12 cellular contexts compared by ENCODE assay signal in the genomic region with DNA sequence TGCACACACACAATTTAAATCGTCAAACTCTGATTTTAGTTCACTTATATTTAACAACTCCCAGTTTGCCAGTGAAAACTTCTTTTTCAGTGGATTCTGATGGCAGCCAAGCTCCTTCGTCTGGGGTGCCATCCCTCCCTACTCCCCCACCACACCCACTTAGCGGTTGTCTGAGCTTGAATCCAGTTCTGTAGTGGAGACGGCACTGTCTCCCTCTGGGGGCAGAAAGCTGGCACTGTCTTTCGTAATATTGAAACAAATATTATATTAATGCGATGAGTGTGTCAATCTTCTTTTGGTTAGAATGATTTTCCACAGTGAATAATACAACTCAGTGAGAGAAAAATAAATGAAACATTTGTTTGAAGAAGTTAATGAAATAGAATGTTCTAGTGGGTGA. TPM values are rescaled to one million over a fixed set of nuclear protein-coding genes. Genes with fewer than 3 reads are reported as not detected.
DNase-seq lines count a peak whose midpoint lies in the region; ATAC-seq and TF ChIP-seq lines count a peak whose summit lies in the region.
"Had no signal": no experiment of that assay in that cellular context is flagged by ENCODE, and none has a peak within 500 bp of the region (broad histone marks: within the 10 kb centered on the region; RNA-seq: fewer than 3 reads in every experiment).

No MANE protein-coding gene starts in this region.

- TF ChIP-seq POLR2A in tibial nerve (IDR thresholded peaks at IDR 0.05) (no peak), stomach (IDR thresholded peaks at IDR 0.05) (no peak)

- WGBS in tibial nerve, 2 donors: 44 to 48% methylated on average over 6 of the region's 6 CpGs
- 75 to 83% (median 76%) methylated on average over 6 of the region's 6 CpGs for WGBS in stomach, 5 donors

- H3K9me2 ChIP-seq in PC-9 (ENCODE audit: insufficient read depth): no peaks in the 10 kb centered on the region

- H3K4me1 ChIP-seq in PC-9 (replicated peaks; ENCODE audit: insufficient read depth) (no peaks in the 10 kb centered on the region), tibial nerve (peaks cover 0 to 24% (median 10%) of the 10 kb centered on the region in 4 donors), stomach (no peaks in the 10 kb centered on the region)
- H3K4me1 ChIP-seq: transverse colon had no signal

- TF ChIP-seq CTCF in PC-9 (conservative IDR thresholded peaks at IDR 0.05): peak; percentile 34
- TF ChIP-seq CTCF in endothelial cell (IDR thresholded peaks at IDR 0.05; ENCODE audit: unreplicated experiment): peak; percentile 44
- peak; percentile 8 to 41 (median 34) for TF ChIP-seq CTCF in tibial nerve (IDR thresholded peaks at IDR 0.05)
- TF ChIP-seq CTCF in stomach (IDR thresholded peaks at IDR 0.05): no peak

- H3K27ac Mint-ChIP-seq in activated T-cell treated with anti-CD3 and anti-CD28 coated beads, Interleukin-2, amount 50 U/mL, for 72 hours: peak overlapping the region; percentile 19
- no peak overlapping the region for H3K27ac Mint-ChIP-seq in endothelial cell (ENCODE audit: unreplicated experiment)
- H3K27ac Mint-ChIP-seq: CD8-positive, alpha-beta T cell had no signal

- H3K4me2 ChIP-seq in PC-9: no peak overlapping the region

- POLR2A ChIA-PET in PC-9 (lab: Charles Lee; ENCODE audit: unreplicated experiment): no interaction called here

- no peaks in the 10 kb centered on the region for H3K4me1 Mint-ChIP-seq in activated T-cell treated with anti-CD3 and anti-CD28 coated beads, Interleukin-2, amount 50 U/mL, for 72 hours (ENCODE audit: low read depth)
- H3K4me1 Mint-ChIP-seq in endothelial cell (ENCODE audit: unreplicated experiment): no peaks in the 10 kb centered on the region

- no peak overlapping the region for H3K4me3 Mint-ChIP-seq in activated T-cell treated with anti-CD3 and anti-CD28 coated beads, Interleukin-2, amount 50 U/mL, for 72 hours
- no peak overlapping the region for H3K4me3 Mint-ChIP-seq in endothelial cell (ENCODE audit: unreplicated experiment)
- H3K4me3 Mint-ChIP-seq: CD8-positive, alpha-beta T cell had no signal

- H4K20me1 ChIP-seq in PC-9 (ENCODE audit: insufficient read depth): no peaks in the 10 kb centered on the region

- H3K36me3 Mint-ChIP-seq in activated T-cell treated with anti-CD3 and anti-CD28 coated beads, Interleukin-2, amount 50 U/mL, for 72 hours (ENCODE audit: insufficient read depth in 2 of 2): no peaks in the 10 kb centered on the region
- no peaks in the 10 kb centered on the region for H3K36me3 Mint-ChIP-seq in endothelial cell (ENCODE audit: low read depth, unreplicated experiment)
- H3K36me3 Mint-ChIP-seq: CD8-positive, alpha-beta T cell had no signal

- H3K4me3 ChIP-seq in PC-9 (no peak overlapping the region), tibial nerve (no peak overlapping the region), stomach (no peak overlapping the region)
- H3K4me3 ChIP-seq: lung, SK-N-MC, transverse colon had no signal

- intact Hi-C loops in PC-9 (cut with micrococcal nuclease; ENCODE audit: unreplicated experiment): loop anchor here (2.0 to 10.0 kb wide), 2 partner anchors 295 to 1343 kb away; no protein-coding TSS in a partner anchor
- intact Hi-C loops in stomach (cut with DNase I; ENCODE audit: low total_unique reads): loop anchor here (10.0 kb wide), 1 partner anchor 153 kb away; no protein-coding TSS in a partner anchor

- H3K36me3 ChIP-seq in PC-9 (ENCODE audit: low read depth) (no peaks in the 10 kb centered on the region), tibial nerve (no peaks in the 10 kb centered on the region), stomach (no peaks in the 10 kb centered on the region)
- H3K36me3 ChIP-seq: transverse colon had no signal

- no peak for DNase-seq in activated T-cell treated with anti-CD3 and anti-CD28 coated beads, Interleukin-2, amount 50 U/mL, for 72 hours
- no peak for DNase-seq in activated T-cell treated with anti-CD3 and anti-CD28 coated beads, Interleukin-2, amount 50 U/mL, for 48 hours
- DNase-seq in PC-9 (no peak), endothelial cell (ENCODE audit: low spot score) (no peak), tibial nerve (ENCODE audit: low spot score in 2 of 2) (no peak), stomach (no peak), T-helper 1 cell (no peak)
- DNase-seq: transverse colon had no signal

- ATAC-seq in activated T-cell treated with anti-CD3 and anti-CD28 coated beads, Interleukin-2, amount 50 U/mL, for 72 hours (replicated peaks in 1 of 2): no peak
- no peak for ATAC-seq in HG03432 (IDR thresholded peaks at IDR 0.05; ENCODE audit: unreplicated experiment)
- ATAC-seq: CD8-positive, alpha-beta T cell had no signal

- H3K27me3 Mint-ChIP-seq in activated T-cell treated with anti-CD3 and anti-CD28 coated beads, Interleukin-2, amount 50 U/mL, for 72 hours (ENCODE audit: low read depth): peaks cover 8% of the 10 kb centered on the region
- peaks cover 3% of the 10 kb centered on the region for H3K27me3 Mint-ChIP-seq in endothelial cell (ENCODE audit: unreplicated experiment)

- no TSS peak for BruUV-seq in PC-9 (replicated peaks; lab: Mats Ljungman, UMichigan)

- H3K9me3 Mint-ChIP-seq in activated T-cell treated with anti-CD3 and anti-CD28 coated beads, Interleukin-2, amount 50 U/mL, for 72 hours: no peaks in the 10 kb centered on the region
- no peaks in the 10 kb centered on the region for H3K9me3 Mint-ChIP-seq in endothelial cell (ENCODE audit: unreplicated experiment)
- H3K9me3 Mint-ChIP-seq: CD8-positive, alpha-beta T cell had no signal

- no peaks in the 10 kb centered on the region for H3K27me3 ChIP-seq in PC-9 (ENCODE audit: insufficient read depth, low read depth)
- H3K27me3 ChIP-seq in tibial nerve: no peaks in the 10 kb centered on the region
- H3K27me3 ChIP-seq in stomach: peaks cover 0 to 7% (median 0%) of the 10 kb centered on the region in 3 donors
- H3K27me3 ChIP-seq: transverse colon had no signal

- no peaks in the 10 kb centered on the region for H3K79me2 ChIP-seq in PC-9 (ENCODE audit: low read depth)

- CTCF ChIA-PET in PC-9 (lab: Charles Lee): interaction anchor here (1.1 kb wide), 1 partner anchor 294 kb away, joined by 4 read pairs; no protein-coding TSS in a partner anchor

- H2AFZ ChIP-seq in PC-9: no peak overlapping the region

- no peaks in the 10 kb centered on the region for H3F3A ChIP-seq in PC-9 (ENCODE audit: insufficient read depth, low read depth)

- H3K27ac ChIP-seq in PC-9 (no peak overlapping the region), tibial nerve (peak overlapping the region in 3 of 4 donors; percentile 11 to 85 (median 70)), stomach (no peak overlapping the region)
- H3K27ac ChIP-seq: SK-N-MC, transverse colon had no signal

- TF ChIP-seq EP300 in tibial nerve (IDR thresholded peaks at IDR 0.05) (no peak), stomach (IDR thresholded peaks at IDR 0.05) (no peak)

- H3K9me3 ChIP-seq in PC-9 (ENCODE audit: insufficient read depth, low read depth): no peaks in the 10 kb centered on the region
- no peaks in the 10 kb centered on the region for H3K9me3 ChIP-seq in tibial nerve
- H3K9me3 ChIP-seq in stomach: no peaks in the 10 kb centered on the region
- H3K9me3 ChIP-seq: transverse colon had no signal

RNA-seq across cellular contexts. Expression of a gene that starts 5.4 kb away (rescaled TPM):
- not detected for total RNA-seq in activated T-cell treated with anti-CD3 and anti-CD28 coated beads, Interleukin-2, amount 50 U/mL, for 72 hours
- total RNA-seq in PC-9 (2021) (not detected in 2 replicates), endothelial cell (ENCODE audit: unreplicated experiment) (not detected), tibial nerve (not detected), stomach (not detected)
- polyA plus RNA-seq in stomach: not detected
- total RNA-seq: CD8-positive, alpha-beta T cell; lung; transverse colon had no signal

RNA-seq across cellular contexts. Expression of a gene that starts 38.9 kb away (rescaled TPM):
- not detected for total RNA-seq in activated T-cell treated with anti-CD3 and anti-CD28 coated beads, Interleukin-2, amount 50 U/mL, for 72 hours
- not detected in 2 replicates for total RNA-seq in PC-9 (2021)
- not detected for total RNA-seq in endothelial cell (ENCODE audit: unreplicated experiment)
- total RNA-seq in tibial nerve: not detected
- total RNA-seq in stomach: not detected
- not detected for polyA plus RNA-seq in stomach
- total RNA-seq: CD8-positive, alpha-beta T cell; transverse colon had no signal

Comparison
In these comparisons a context has a peak if more than half of its experiments do, and no peak if none do; other contexts are left out.
1. H3K27ac ChIP-seq: peak in tibial nerve (3 of 4); none in PC-9 (single experiment) and stomach (0 of 5).
2. CTCF ChIP-seq: peak in PC-9 (single experiment), endothelial cell (single experiment) and tibial nerve (5 of 5); none in stomach (0 of 7).